1 cellular context compared by ENCODE assay signal in the genomic region with DNA sequence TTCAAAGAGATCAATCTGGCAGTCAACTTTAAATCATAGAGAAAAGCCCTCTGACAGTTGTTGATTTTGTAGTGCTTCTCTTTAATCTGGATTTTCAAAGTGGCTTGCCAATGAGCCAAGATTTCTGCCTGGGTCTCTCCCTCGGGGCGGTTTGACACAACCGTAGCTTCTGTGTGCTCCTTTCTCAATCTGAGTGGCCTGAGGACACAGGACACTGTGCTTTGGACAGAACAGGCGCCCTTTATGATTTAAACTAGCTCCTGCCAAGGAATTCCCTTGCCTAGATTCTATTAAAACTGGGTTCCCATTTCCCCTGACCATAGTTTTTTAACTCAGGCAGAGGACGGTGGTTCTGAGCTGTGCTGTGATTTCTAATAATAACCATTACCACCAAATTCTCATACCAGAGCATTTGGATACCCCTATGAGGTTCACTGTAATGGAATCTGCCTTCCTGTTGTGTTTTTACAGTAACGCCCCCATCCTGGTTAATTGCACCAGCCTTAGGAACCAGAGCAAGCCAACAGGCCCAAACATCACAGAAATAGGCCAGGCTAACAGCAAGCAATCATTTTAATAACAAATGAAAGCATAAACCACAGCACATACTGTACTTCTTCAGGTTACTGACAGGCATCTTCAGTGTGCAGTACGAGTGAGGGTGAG.
TF ChIP-seq lines count a peak whose summit lies in the region.

No MANE protein-coding gene starts in this region.

TF ChIP-seq in A549, 52 proteins besides CTCF, POLR2A, EP300 and RAD21:
- TF ChIP-seq RCOR1 (IDR thresholded peaks at IDR 0.05; ENCODE audit: low read depth, low read length): no peak
- no peak for TF ChIP-seq MYC (IDR thresholded peaks at IDR 0.05; ENCODE audit: borderline replicate concordance, low read length)
- no peak for TF ChIP-seq CBX8 (IDR thresholded peaks at IDR 0.05)
- TF ChIP-seq, protein P1, sequence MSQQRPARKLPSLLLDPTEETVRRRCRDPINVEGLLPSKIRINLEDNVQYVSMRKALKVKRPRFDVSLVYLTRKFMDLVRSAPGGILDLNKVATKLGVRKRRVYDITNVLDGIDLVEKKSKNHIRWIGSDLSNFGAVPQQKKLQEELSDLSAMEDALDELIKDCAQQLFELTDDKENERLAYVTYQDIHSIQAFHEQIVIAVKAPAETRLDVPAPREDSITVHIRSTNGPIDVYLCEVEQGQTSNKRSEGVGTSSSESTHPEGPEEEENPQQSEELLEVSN (IDR thresholded peaks at IDR 0.05; ENCODE audit: borderline replicate concordance, low read depth): no peak
- TF ChIP-seq CEBPB (IDR thresholded peaks at IDR 0.05): no peak
- TF ChIP-seq HEYL (CRISPR knock-in tag; IDR thresholded peaks at IDR 0.05): no peak
- TF ChIP-seq, protein P2, sequence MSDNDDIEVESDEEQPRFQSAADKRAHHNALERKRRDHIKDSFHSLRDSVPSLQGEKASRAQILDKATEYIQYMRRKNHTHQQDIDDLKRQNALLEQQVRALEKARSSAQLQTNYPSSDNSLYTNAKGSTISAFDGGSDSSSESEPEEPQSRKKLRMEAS (IDR thresholded peaks at IDR 0.05): no peak
- TF ChIP-seq FOSL2 (IDR thresholded peaks at IDR 0.05): no peak
- TF ChIP-seq FOSL2 (CRISPR knock-in tag; IDR thresholded peaks at IDR 0.05): no peak
- TF ChIP-seq, protein P3, sequence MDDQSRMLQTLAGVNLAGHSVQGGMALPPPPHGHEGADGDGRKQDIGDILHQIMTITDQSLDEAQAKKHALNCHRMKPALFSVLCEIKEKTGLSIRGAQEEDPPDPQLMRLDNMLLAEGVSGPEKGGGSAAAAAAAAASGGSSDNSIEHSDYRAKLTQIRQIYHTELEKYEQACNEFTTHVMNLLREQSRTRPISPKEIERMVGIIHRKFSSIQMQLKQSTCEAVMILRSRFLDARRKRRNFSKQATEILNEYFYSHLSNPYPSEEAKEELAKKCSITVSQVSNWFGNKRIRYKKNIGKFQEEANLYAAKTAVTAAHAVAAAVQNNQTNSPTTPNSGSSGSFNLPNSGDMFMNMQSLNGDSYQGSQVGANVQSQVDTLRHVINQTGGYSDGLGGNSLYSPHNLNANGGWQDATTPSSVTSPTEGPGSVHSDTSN (IDR thresholded peaks at IDR 0.05): no peak
